ENCODE assay signal across 1 cellular context in genomic region chrX:12999422-12999821, GRCh38.
TF ChIP-seq lines count a peak whose summit lies in the region.

No MANE protein-coding gene starts in this region.

TF ChIP-seq in GM23338, 12 proteins besides CTCF, POLR2A, EP300 and RAD21 (continued from another document):
- TF ChIP-seq, protein P1, sequence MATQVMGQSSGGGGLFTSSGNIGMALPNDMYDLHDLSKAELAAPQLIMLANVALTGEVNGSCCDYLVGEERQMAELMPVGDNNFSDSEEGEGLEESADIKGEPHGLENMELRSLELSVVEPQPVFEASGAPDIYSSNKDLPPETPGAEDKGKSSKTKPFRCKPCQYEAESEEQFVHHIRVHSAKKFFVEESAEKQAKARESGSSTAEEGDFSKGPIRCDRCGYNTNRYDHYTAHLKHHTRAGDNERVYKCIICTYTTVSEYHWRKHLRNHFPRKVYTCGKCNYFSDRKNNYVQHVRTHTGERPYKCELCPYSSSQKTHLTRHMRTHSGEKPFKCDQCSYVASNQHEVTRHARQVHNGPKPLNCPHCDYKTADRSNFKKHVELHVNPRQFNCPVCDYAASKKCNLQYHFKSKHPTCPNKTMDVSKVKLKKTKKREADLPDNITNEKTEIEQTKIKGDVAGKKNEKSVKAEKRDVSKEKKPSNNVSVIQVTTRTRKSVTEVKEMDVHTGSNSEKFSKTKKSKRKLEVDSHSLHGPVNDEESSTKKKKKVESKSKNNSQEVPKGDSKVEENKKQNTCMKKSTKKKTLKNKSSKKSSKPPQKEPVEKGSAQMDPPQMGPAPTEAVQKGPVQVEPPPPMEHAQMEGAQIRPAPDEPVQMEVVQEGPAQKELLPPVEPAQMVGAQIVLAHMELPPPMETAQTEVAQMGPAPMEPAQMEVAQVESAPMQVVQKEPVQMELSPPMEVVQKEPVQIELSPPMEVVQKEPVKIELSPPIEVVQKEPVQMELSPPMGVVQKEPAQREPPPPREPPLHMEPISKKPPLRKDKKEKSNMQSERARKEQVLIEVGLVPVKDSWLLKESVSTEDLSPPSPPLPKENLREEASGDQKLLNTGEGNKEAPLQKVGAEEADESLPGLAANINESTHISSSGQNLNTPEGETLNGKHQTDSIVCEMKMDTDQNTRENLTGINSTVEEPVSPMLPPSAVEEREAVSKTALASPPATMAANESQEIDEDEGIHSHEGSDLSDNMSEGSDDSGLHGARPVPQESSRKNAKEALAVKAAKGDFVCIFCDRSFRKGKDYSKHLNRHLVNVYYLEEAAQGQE (IDR thresholded peaks at IDR 0.05; ENCODE audit: unreplicated experiment) = no peak
